In genomic region chr16:83914091-83914710, GRCh38 we compare ENCODE assay signal across 35 cellular contexts. TPM values are rescaled to one million over a fixed set of nuclear protein-coding genes. Genes with fewer than 3 reads are reported as not detected.
"Had no signal": no experiment of that assay in that cellular context is flagged by ENCODE, and none has a peak within 500 bp of the region (broad histone marks: within the 10 kb centered on the region; RNA-seq: fewer than 3 reads in every experiment).

No MANE protein-coding gene starts in this region.

- DNase-seq: activated B cell treated with CpG ODN at 0.5 μM for 24 hours; activated CD4-positive, alpha-beta memory T cell treated with anti-CD3 and anti-CD28 coated beads for 36 hours; activated CD4-positive, alpha-beta T cell treated with anti-CD3 and anti-CD28 coated beads for 4 hours; activated CD4-positive, alpha-beta T cell treated with anti-CD3 and anti-CD28 coated beads, Interleukin-2, amount 50 U/mL, for 1 hour; activated CD4-positive, CD25-positive, alpha-beta regulatory T cell treated with anti-CD3 and anti-CD28 coated beads, Interleukin-2, amount 50 U/mL, for 72 hours; activated CD8-positive, alpha-beta memory T cell treated with anti-CD3 and anti-CD28 coated beads, Interleukin-2, amount 50 U/mL, for 4 hours; activated gamma-delta T cell treated with Interleukin-2 at 50 U/mL for 16 hours; activated naive CD4-positive, alpha-beta T cell treated with anti-CD3 and anti-CD28 coated beads for 36 hours; activated naive CD8-positive, alpha-beta T cell treated with anti-CD3 and anti-CD28 coated beads, Interleukin-2, amount 50 U/mL, for 24 hours; activated T-cell treated with anti-CD3 and anti-CD28 coated beads for 4 hours; activated T-cell treated with anti-CD3 and anti-CD28 coated beads, Interleukin-2, amount 50 U/mL, for 4 hours; anterior cingulate cortex; Kasumi-1; KG1; MG63; NCI-H1048; NCI-H1105 treated with DMSO at 0.1 percent for 48 hours; NCI-H1436; NCI-H1694; NCI-H2029; NCI-H345; NCI-H524 treated with DMSO at 0.1 percent for 48 hours; NK-92 treated with Interleukin-12 subunit alpha and Interleukin-12 subunit beta, amount 100 ng/mL, for 24 hours; PC-3; Peyer's patch; Right ventricle myocardium superior; SW 1271; T-helper 1 cell; T-helper 2 cell; T-helper 9 cell had no signal

- ATAC-seq: activated naive CD8-positive, alpha-beta T cell treated with anti-CD3 and anti-CD28 coated beads, Interleukin-2, amount 50 U/mL, for 24 hours; activated T-cell treated with anti-CD3 and anti-CD28 coated beads, Interleukin-2, amount 50 U/mL, for 4 hours; PC-3 had no signal

- H3K27ac Mint-ChIP-seq: activated B cell treated with CpG ODN at 0.5 μM for 24 hours; activated CD4-positive, alpha-beta memory T cell treated with anti-CD3 and anti-CD28 coated beads for 36 hours; activated naive CD4-positive, alpha-beta T cell treated with anti-CD3 and anti-CD28 coated beads for 36 hours; activated naive CD8-positive, alpha-beta T cell; activated naive CD8-positive, alpha-beta T cell treated with anti-CD3 and anti-CD28 coated beads, Interleukin-2, amount 50 U/mL, for 24 hours; activated T-helper 1 cell treated with anti-CD3 and anti-CD28 coated beads, Interleukin-12 subunit alpha, Interleukin-12 subunit beta, Interleukin-2, Interleukin-4 antibody, amounts not matched to agents 30 ng/mL and 10 ng/mL and 1 ng/mL, durations not matched to agents 14 hours and 24 hours and 36 hours had no signal

- H3K27me3 Mint-ChIP-seq: activated B cell treated with CpG ODN at 0.5 μM for 24 hours; activated CD4-positive, alpha-beta memory T cell treated with anti-CD3 and anti-CD28 coated beads for 36 hours; activated naive CD8-positive, alpha-beta T cell; activated naive CD8-positive, alpha-beta T cell treated with anti-CD3 and anti-CD28 coated beads, Interleukin-2, amount 50 U/mL, for 24 hours had no signal

- H3K4me1 Mint-ChIP-seq: activated B cell treated with CpG ODN at 0.5 μM for 24 hours had no signal

- H3K27ac ChIP-seq: Peyer's patch, RWPE1, VCaP had no signal

- H3K36me3 ChIP-seq: MG63 had no signal

- H3K4me1 ChIP-seq: Peyer's patch had no signal

- H3K4me3 Mint-ChIP-seq: activated B cell treated with CpG ODN at 0.5 μM for 24 hours; activated CD4-positive, alpha-beta memory T cell treated with anti-CD3 and anti-CD28 coated beads for 36 hours; activated naive CD4-positive, alpha-beta T cell treated with anti-CD3 and anti-CD28 coated beads for 36 hours; activated naive CD8-positive, alpha-beta T cell; activated naive CD8-positive, alpha-beta T cell treated with anti-CD3 and anti-CD28 coated beads, Interleukin-2, amount 50 U/mL, for 24 hours; activated T-cell treated with anti-CD3 and anti-CD28 coated beads, Interleukin-2, amount 50 U/mL, for 4 hours; activated T-helper 1 cell treated with anti-CD3 and anti-CD28 coated beads, Interleukin-12 subunit alpha, Interleukin-12 subunit beta, Interleukin-2, Interleukin-4 antibody, amounts not matched to agents 30 ng/mL and 10 ng/mL and 1 ng/mL, durations not matched to agents 14 hours and 24 hours and 36 hours; brain had no signal

- H3K27me3 ChIP-seq: MG63, Peyer's patch had no signal

- H3K9me3 ChIP-seq: MG63, Peyer's patch had no signal

- H3K9me3 Mint-ChIP-seq: activated B cell treated with CpG ODN at 0.5 μM for 24 hours; activated CD4-positive, alpha-beta memory T cell treated with anti-CD3 and anti-CD28 coated beads for 36 hours; activated naive CD4-positive, alpha-beta T cell treated with anti-CD3 and anti-CD28 coated beads for 36 hours; activated naive CD8-positive, alpha-beta T cell treated with anti-CD3 and anti-CD28 coated beads, Interleukin-2, amount 50 U/mL, for 24 hours; activated T-cell treated with anti-CD3 and anti-CD28 coated beads, Interleukin-2, amount 50 U/mL, for 4 hours; activated T-helper 1 cell treated with anti-CD3 and anti-CD28 coated beads, Interleukin-12 subunit alpha, Interleukin-12 subunit beta, Interleukin-2, Interleukin-4 antibody, amounts not matched to agents 30 ng/mL and 10 ng/mL and 1 ng/mL, durations not matched to agents 14 hours and 24 hours and 36 hours; brain had no signal

- H3K4me3 ChIP-seq: MG63, Peyer's patch had no signal

RNA-seq across cellular contexts. Expression of gene NECAB2, which starts 53.8 kb away (rescaled TPM):
- total RNA-seq: activated B cell treated with CpG ODN at 0.5 μM for 24 hours; activated CD4-positive, alpha-beta memory T cell treated with anti-CD3 and anti-CD28 coated beads for 36 hours; activated naive CD4-positive, alpha-beta T cell treated with anti-CD3 and anti-CD28 coated beads for 36 hours; activated T-cell treated with anti-CD3 and anti-CD28 coated beads, Interleukin-2, amount 50 U/mL, for 4 hours; activated T-helper 1 cell treated with anti-CD3 and anti-CD28 coated beads, Interleukin-12 subunit alpha, Interleukin-12 subunit beta, Interleukin-2, Interleukin-4 antibody, amounts not matched to agents 30 ng/mL and 10 ng/mL and 1 ng/mL, durations not matched to agents 14 hours and 24 hours and 36 hours had no signal
